16 cellular contexts compared by ENCODE assay signal in genomic region chr11:114478768-114479167, GRCh38. TPM values are rescaled to one million over a fixed set of nuclear protein-coding genes. Genes with fewer than 3 reads are reported as not detected.
A peak's percentile ranks its signal among the peaks of the same experiment; 100 is the strongest.
DNase-seq lines count a peak whose midpoint lies in the region; ATAC-seq, FAIRE-seq and TF ChIP-seq lines count a peak whose summit lies in the region.
"Had no signal": no experiment of that assay in that cellular context is flagged by ENCODE, and none has a peak within 500 bp of the region (broad histone marks: within the 10 kb centered on the region; RNA-seq: fewer than 3 reads in every experiment).

No MANE protein-coding gene starts in this region.

- peak; percentile 7 for FAIRE-seq in bronchial epithelial cell (lab: Jason Lieb, UNC)
- FAIRE-seq: islet of Langerhans had no signal

- H3K4me3 ChIP-seq in bronchial epithelial cell (ENCODE audit: low read depth, low read length) = no peak overlapping the region
- H3K4me3 ChIP-seq: sigmoid colon had no signal

- intact Hi-C loops in left colon (cut with DNase I, micrococcal nuclease) = no loop called here

- ATAC-seq in GM21723 (IDR thresholded peaks at IDR 0.05; ENCODE audit: unreplicated experiment) (no peak), left colon (no peak)

- H3K36me3 ChIP-seq in bronchial epithelial cell (ENCODE audit: control insufficient read depth, insufficient read depth, low read length) = no peaks in the 10 kb centered on the region
- H3K36me3 ChIP-seq: sigmoid colon had no signal

- DNase-seq in ELR (ENCODE audit: low read depth) (peak; percentile 33), M059J (ENCODE audit: low read depth) (peak; percentile 5), bronchial epithelial cell (ENCODE audit: low read depth) (peak; percentile 61), iris pigment epithelial cell (ENCODE audit: low read depth) (peak; percentile 8), NCI-H2081 treated with DMSO at 0.1 percent for 48 hours (lab: John Stamatoyannopoulos, UW) (no peak), left colon (no peak), NK-92 (lab: John Stamatoyannopoulos, UW; ENCODE audit: unreplicated experiment) (no peak)
- DNase-seq: activated CD8-positive, alpha-beta memory T cell treated with anti-CD3 and anti-CD28 coated beads for 24 hours; activated naive CD4-positive, alpha-beta T cell treated with anti-CD3 and anti-CD28 coated beads, Interleukin-2, amount 50 U/mL, for 16 hours; cerebellar nuclear complex; DND-41; KG1; naive B cell; sigmoid colon had no signal

- no peak for TF ChIP-seq CTCF in bronchial epithelial cell (IDR thresholded peaks at IDR 0.05; ENCODE audit: insufficient read depth, low read length, severe bottlenecking)

- H3K27me3 ChIP-seq in bronchial epithelial cell (ENCODE audit: control insufficient read depth, insufficient read depth, low read length) = no peaks in the 10 kb centered on the region
- H3K27me3 ChIP-seq: sigmoid colon had no signal

RNA-seq across cellular contexts. Expression of gene REXO2, which starts 39.5 kb away (rescaled TPM):
- total RNA-seq in M059J (2014; rRNA removed; shearing (Covaris generic)) = 156 and 169 TPM in 2 replicates
- total RNA-seq in bronchial epithelial cell (143 and 160 TPM in 2 replicates), left colon (10 to 100 TPM; 37.8 to 41.8 TPM)

Comparison
In these comparisons a context has a peak if more than half of its experiments do, and no peak if none do; other contexts are left out.
1. DNase-seq: peak in ELR (single experiment), M059J (single experiment), bronchial epithelial cell (single experiment) and iris pigment epithelial cell (single experiment); none in NCI-H2081 treated with DMSO at 0.1 percent for 48 hours (single experiment), left colon (0 of 2) and NK-92 (single experiment).